In the genomic region with DNA sequence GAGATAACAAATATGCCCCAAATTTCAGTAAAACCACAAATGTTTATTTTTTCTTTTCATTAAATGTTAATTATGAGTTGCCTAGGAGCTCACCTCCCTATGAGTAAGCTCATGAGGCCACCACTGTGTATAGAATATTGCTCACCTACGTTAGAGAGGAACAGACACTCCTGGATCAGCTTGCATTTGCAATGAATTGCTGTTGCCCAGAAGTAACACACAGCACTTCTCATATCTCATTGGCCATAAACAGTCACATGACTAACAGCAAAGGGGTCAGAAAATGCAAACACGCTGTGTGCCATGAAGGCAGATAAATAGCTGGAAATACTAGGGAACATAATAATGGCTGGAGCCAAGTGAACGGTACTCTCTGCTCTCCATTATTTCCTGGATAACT, we compare ENCODE assay signal across 1 cellular context.
TF ChIP-seq lines count a peak whose summit lies in the region.

No MANE protein-coding gene starts in this region.

TF ChIP-seq in K562, 482 proteins besides CTCF, POLR2A, EP300 and RAD21 (continued from another document):
- TF ChIP-seq MGA (IDR thresholded peaks at IDR 0.05) = peak; percentile 28; the same call in 1 of the 2 replicates
- peak; percentile 70 for TF ChIP-seq USF2 (CRISPR knock-in tag; IDR thresholded peaks at IDR 0.05)
- TF ChIP-seq ZZZ3 (IDR thresholded peaks at IDR 0.05) = no peak
- TF ChIP-seq SNAPC5 (CRISPR knock-in tag; IDR thresholded peaks at IDR 0.05) = no peak
- TF ChIP-seq EWSR1 (IDR thresholded peaks at IDR 0.05; ENCODE audit: borderline replicate concordance, low read depth, partially characterized antibody) = no peak
- no peak for TF ChIP-seq FOXM1 (IDR thresholded peaks at IDR 0.05; ENCODE audit: low read depth)
- TF ChIP-seq FOXM1 (CRISPR knock-in tag; IDR thresholded peaks at IDR 0.05; ENCODE audit: low read depth) = no peak
- TF ChIP-seq NFIC (IDR thresholded peaks at IDR 0.05) = no peak
- no peak for TF ChIP-seq NR2C1 (IDR thresholded peaks at IDR 0.05)
- TF ChIP-seq NR2C1 (tag; IDR thresholded peaks at IDR 0.05) = no peak
